Comparison of ENCODE assay signal across 8 cellular contexts in genomic region chr11:119934267-119934666, GRCh38.
"Had no signal": no experiment of that assay in that cellular context is flagged by ENCODE, and none has a peak within 500 bp of the region (broad histone marks: within the 10 kb centered on the region; RNA-seq: fewer than 3 reads in every experiment).

No MANE protein-coding gene starts in this region.

- H3K27ac Mint-ChIP-seq: H9, HFFc6 had no signal

- DNase-seq: GM23248, GOT3, H9, HCEC 1CT, HFFc6, IMR-90, KBM-7 had no signal

- H3K4me3 ChIP-seq: GM23248 had no signal

- H3K4me3 Mint-ChIP-seq: H9, HFFc6 had no signal

- H3K27ac ChIP-seq: GM23248, HL-60 had no signal

- H3K9me3 Mint-ChIP-seq: HFFc6 had no signal
